ENCODE assay signal across 8 cellular contexts in genomic region chr7:55593515-55594318, GRCh38. TPM values are rescaled to one million over a fixed set of nuclear protein-coding genes. Genes with fewer than 3 reads are reported as not detected.
DNase-seq lines count a peak whose midpoint lies in the region; ATAC-seq, FAIRE-seq and TF ChIP-seq lines count a peak whose summit lies in the region.

No MANE protein-coding gene starts in this region.

- TF ChIP-seq EP300 in sigmoid colon (IDR thresholded peaks at IDR 0.05), result no peak

- no peaks in the 10 kb centered on the region for H3K9me3 Mint-ChIP-seq in activated T-helper 17 cell treated with anti-CD3 and anti-CD28 coated beads, Interleukin-2, amount 50 U/mL, for 72 hours

- peak; percentile 45 for DNase-seq in 8988T
- DNase-seq in GM12891 (ENCODE audit: insufficient read length, low spot score), result no peak
- DNase-seq in HK-2 (ENCODE audit: unreplicated experiment), result peak; percentile 72
- DNase-seq in RPMI7951 (ENCODE audit: low read depth), result peak; percentile 87
- peak in 41 of 42 donors; percentile 33 to 88 (median 63) for DNase-seq in head of caudate nucleus
- DNase-seq in sigmoid colon, result no peak

- H3K4me3 ChIP-seq in sigmoid colon, result no peak overlapping the region

- FAIRE-seq in GM12891 (lab: Jason Lieb, UNC), result peak; percentile 70

- WGBS in sigmoid colon, 2 donors, result 35 to 60% methylated on average over 14 of the region's 14 CpGs

- no peaks in the 10 kb centered on the region for H3K4me1 ChIP-seq in sigmoid colon

- TF ChIP-seq POLR2A in GM12891 (IDR thresholded peaks at IDR 0.05; ENCODE audit: low read depth, low read length) (no peak), sigmoid colon (IDR thresholded peaks at IDR 0.05) (no peak)

- H3K4me1 Mint-ChIP-seq in activated T-helper 17 cell treated with anti-CD3 and anti-CD28 coated beads, Interleukin-2, amount 50 U/mL, for 72 hours, result peaks cover 8% of the 10 kb centered on the region

- no peaks in the 10 kb centered on the region for H3K27me3 Mint-ChIP-seq in activated T-helper 17 cell treated with anti-CD3 and anti-CD28 coated beads, Interleukin-2, amount 50 U/mL, for 72 hours

- no peak overlapping the region for H3K4me3 Mint-ChIP-seq in activated T-helper 17 cell treated with anti-CD3 and anti-CD28 coated beads, Interleukin-2, amount 50 U/mL, for 72 hours

- ATAC-seq in activated T-helper 17 cell treated with anti-CD3 and anti-CD28 coated beads, Interleukin-2, amount 50 U/mL, for 72 hours (replicated peaks), result peak; percentile 85
- no peak for ATAC-seq in GM21717 (IDR thresholded peaks at IDR 0.05; ENCODE audit: unreplicated experiment)

- no peaks in the 10 kb centered on the region for H3K36me3 ChIP-seq in sigmoid colon

- H3K27ac Mint-ChIP-seq in activated T-helper 17 cell treated with anti-CD3 and anti-CD28 coated beads, Interleukin-2, amount 50 U/mL, for 72 hours, result no peak overlapping the region

- intact Hi-C loops in head of caudate nucleus (cut with DNase I) (no loop called here), sigmoid colon (cut with DNase I) (no loop called here)

- H3K27ac ChIP-seq in sigmoid colon, result no peak overlapping the region

- H3K9me3 ChIP-seq in sigmoid colon, result no peaks in the 10 kb centered on the region

- no peaks in the 10 kb centered on the region for H3K27me3 ChIP-seq in sigmoid colon

- H3K36me3 Mint-ChIP-seq in activated T-helper 17 cell treated with anti-CD3 and anti-CD28 coated beads, Interleukin-2, amount 50 U/mL, for 72 hours (ENCODE audit: low read depth), result no peaks in the 10 kb centered on the region

- TF ChIP-seq CTCF in sigmoid colon (IDR thresholded peaks at IDR 0.05), result peak in 3 of 4 experiments; percentile 43 to 80 (median 44)

TF ChIP-seq in GM12891, 5 proteins besides CTCF, POLR2A, EP300 and RAD21:
- TF ChIP-seq TAF1 (IDR thresholded peaks at IDR 0.05; ENCODE audit: low read depth, low read length), result no peak
- TF ChIP-seq PAX5 (IDR thresholded peaks at IDR 0.05; ENCODE audit: insufficient read depth, low read length, severe bottlenecking), result no peak
- no peak for TF ChIP-seq POU2F2 (IDR thresholded peaks at IDR 0.05; ENCODE audit: low read depth, low read length)
- no peak for TF ChIP-seq POLR2AphosphoS5 (IDR thresholded peaks at IDR 0.05; ENCODE audit: low read depth, low read length)
- TF ChIP-seq SPI1 (IDR thresholded peaks at IDR 0.05; ENCODE audit: low read depth, low read length), result no peak

RNA-seq across cellular contexts. Expression of gene VOPP1, which starts 21.4 kb away (rescaled TPM):
- polyA plus RNA-seq in GM12891 (2012; ENCODE audit: low read depth, missing spikeins), result 124 TPM
- 89.0 and 89.6 TPM in 2 replicates for total RNA-seq in RPMI7951 (2014; rRNA removed; shearing (Covaris generic))
- 10 to 100 TPM; 58.0 to 70.9 TPM for total RNA-seq in activated T-helper 17 cell treated with anti-CD3 and anti-CD28 coated beads, Interleukin-2, amount 50 U/mL, for 72 hours
- total RNA-seq in sigmoid colon, result 10 to 100 TPM; 22.2 to 26.4 (median 24.3) TPM
- polyA plus RNA-seq in sigmoid colon, result 10 to 100 TPM; 57.8 to 59.5 (median 59.5) TPM

Comparison
In these comparisons a context has a peak if more than half of its experiments do, and no peak if none do; other contexts are left out.
1. DNase-seq: peak in 8988T (single experiment), HK-2 (single experiment), RPMI7951 (single experiment) and head of caudate nucleus (41 of 42); none in GM12891 (single experiment) and sigmoid colon (single experiment).